18 cellular contexts compared by ENCODE assay signal in the genomic region with DNA sequence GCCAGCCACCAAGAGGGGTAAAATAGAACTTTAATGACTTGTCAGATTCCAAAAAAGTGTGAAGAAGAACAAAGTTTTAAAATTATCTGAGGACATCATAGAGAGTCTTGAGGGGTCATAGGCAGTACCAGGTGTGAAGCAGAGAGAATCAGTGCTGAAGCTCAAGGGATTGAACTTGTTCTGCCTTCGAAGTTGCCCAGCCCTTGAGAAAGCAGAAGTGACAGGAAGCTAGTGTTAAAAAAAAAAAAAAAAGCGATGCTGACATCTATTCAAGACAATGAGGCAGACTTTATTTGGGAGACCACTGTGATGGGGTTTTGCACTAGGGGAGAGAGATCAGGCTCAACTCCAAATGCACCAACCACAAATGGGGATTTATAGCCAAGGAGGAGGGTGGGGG. TPM values are rescaled to one million over a fixed set of nuclear protein-coding genes. Genes with fewer than 3 reads are reported as not detected.
DNase-seq lines count a peak whose midpoint lies in the region; ATAC-seq lines count a peak whose summit lies in the region.
"Had no signal": no experiment of that assay in that cellular context is flagged by ENCODE, and none has a peak within 500 bp of the region (broad histone marks: within the 10 kb centered on the region; RNA-seq: fewer than 3 reads in every experiment).

No MANE protein-coding gene starts in this region.

- no peak overlapping the region for H2AFZ ChIP-seq in Karpas-422 (ENCODE audit: low read length)

- no peak for DNase-seq in activated T-cell treated with anti-CD3 and anti-CD28 coated beads, Interleukin-2, amount 50 U/mL, for 72 hours
- DNase-seq in activated T-cell treated with anti-CD3 and anti-CD28 coated beads, Interleukin-2, amount 50 U/mL, for 4 hours: no peak
- DNase-seq in Karpas-422 (peak; percentile 70), T-helper 17 cell (no peak), naive B cell (no peak), NCI-H526 (lab: John Stamatoyannopoulos, UW) (no peak)
- no peak for DNase-seq in stimulated activated naive B cell treated with anti-CD40 and anti-IgM and Interleukin-4, amounts not matched to agents 10 μg/mL and 1 μg/mL and 100 μg/mL, for 72 hours
- DNase-seq: Caco-2, DMS153, Kasumi-1, NCI-H1417 treated with DMSO at 0.1 percent for 48 hours, NCI-H2029 treated with DMSO at 0.1 percent for 48 hours, NCI-H2171 treated with DMSO at 0.1 percent for 48 hours, OCI-M1, SHP77 treated with DMSO at 0.1 percent for 48 hours, SW 1271 had no signal

- peaks cover 58% of the 10 kb centered on the region for H3K4me1 ChIP-seq in Karpas-422 (ENCODE audit: low read length)
- H3K4me1 ChIP-seq: HAP-1 had no signal

- H3K9me2 ChIP-seq in Karpas-422 (replicated peaks; ENCODE audit: insufficient read depth, low read length): no peaks in the 10 kb centered on the region

- H3K9me3 Mint-ChIP-seq in activated T-cell treated with anti-CD3 and anti-CD28 coated beads, Interleukin-2, amount 50 U/mL, for 72 hours: no peaks in the 10 kb centered on the region
- no peaks in the 10 kb centered on the region for H3K9me3 Mint-ChIP-seq in activated T-cell treated with anti-CD3 and anti-CD28 coated beads, Interleukin-2, amount 50 U/mL, for 4 hours
- H3K9me3 Mint-ChIP-seq in naive B cell: no peaks in the 10 kb centered on the region
- no peaks in the 10 kb centered on the region for H3K9me3 Mint-ChIP-seq in stimulated activated naive B cell treated with anti-CD40 and anti-IgM and Interleukin-4, amounts not matched to agents 10 μg/mL and 1 μg/mL and 100 μg/mL, for 72 hours

- H3K27ac Mint-ChIP-seq in activated T-cell treated with anti-CD3 and anti-CD28 coated beads, Interleukin-2, amount 50 U/mL, for 72 hours: peak overlapping the region; percentile 10
- H3K27ac Mint-ChIP-seq in T-helper 17 cell (peak overlapping the region; percentile 61), naive B cell (peak overlapping the region in 2 of 6 donors; percentile 7 to 50)
- H3K27ac Mint-ChIP-seq in stimulated activated naive B cell treated with anti-CD40 and anti-IgM and Interleukin-4, amounts not matched to agents 10 μg/mL and 1 μg/mL and 100 μg/mL, for 72 hours: no peak overlapping the region

- H3K4me3 ChIP-seq in Karpas-422 (ENCODE audit: low read length): no peak overlapping the region
- H3K4me3 ChIP-seq: HAP-1 had no signal

- H3K27me3 Mint-ChIP-seq in activated T-cell treated with anti-CD3 and anti-CD28 coated beads, Interleukin-2, amount 50 U/mL, for 72 hours (ENCODE audit: low read depth): no peaks in the 10 kb centered on the region
- no peaks in the 10 kb centered on the region for H3K27me3 Mint-ChIP-seq in activated T-cell treated with anti-CD3 and anti-CD28 coated beads, Interleukin-2, amount 50 U/mL, for 4 hours (ENCODE audit: low read depth)
- H3K27me3 Mint-ChIP-seq in T-helper 17 cell (no peaks in the 10 kb centered on the region), naive B cell (no peaks in the 10 kb centered on the region)
- H3K27me3 Mint-ChIP-seq in stimulated activated naive B cell treated with anti-CD40 and anti-IgM and Interleukin-4, amounts not matched to agents 10 μg/mL and 1 μg/mL and 100 μg/mL, for 72 hours: no peaks in the 10 kb centered on the region

- no peaks in the 10 kb centered on the region for H3K27me3 ChIP-seq in Karpas-422 (ENCODE audit: low read length)

- H3K9me3 ChIP-seq in Karpas-422 (ENCODE audit: low read length) (no peaks in the 10 kb centered on the region), T-helper 17 cell (ENCODE audit: control insufficient read depth, low read length, poor library complexity, severe bottlenecking) (no peaks in the 10 kb centered on the region)
- H3K9me3 ChIP-seq: Caco-2, HAP-1 had no signal

- peaks cover 14% of the 10 kb centered on the region; the same call in 1 of the 2 replicates for H4K20me1 ChIP-seq in Karpas-422 (ENCODE audit: insufficient read depth, low read depth, low read length)

- H3K36me3 ChIP-seq in Karpas-422 (ENCODE audit: insufficient read depth, low read length): peaks cover 11% of the 10 kb centered on the region; the same call in 1 of the 2 replicates

- no peak overlapping the region for H3K4me3 Mint-ChIP-seq in activated T-cell treated with anti-CD3 and anti-CD28 coated beads, Interleukin-2, amount 50 U/mL, for 72 hours
- H3K4me3 Mint-ChIP-seq in activated T-cell treated with anti-CD3 and anti-CD28 coated beads, Interleukin-2, amount 50 U/mL, for 4 hours: no peak overlapping the region
- H3K4me3 Mint-ChIP-seq in T-helper 17 cell (no peak overlapping the region), naive B cell (no peak overlapping the region)
- H3K4me3 Mint-ChIP-seq in stimulated activated naive B cell treated with anti-CD40 and anti-IgM and Interleukin-4, amounts not matched to agents 10 μg/mL and 1 μg/mL and 100 μg/mL, for 72 hours: no peak overlapping the region

- H3K4me1 Mint-ChIP-seq in activated T-cell treated with anti-CD3 and anti-CD28 coated beads, Interleukin-2, amount 50 U/mL, for 72 hours (ENCODE audit: low read depth): peaks cover 34% of the 10 kb centered on the region
- H3K4me1 Mint-ChIP-seq in activated T-cell treated with anti-CD3 and anti-CD28 coated beads, Interleukin-2, amount 50 U/mL, for 4 hours (ENCODE audit: low read depth): peaks cover 37% of the 10 kb centered on the region
- peaks cover 40% of the 10 kb centered on the region for H3K4me1 Mint-ChIP-seq in T-helper 17 cell
- H3K4me1 Mint-ChIP-seq in naive B cell: peaks cover 31 to 46% (median 46%) of the 10 kb centered on the region in 3 donors
- H3K4me1 Mint-ChIP-seq in stimulated activated naive B cell treated with anti-CD40 and anti-IgM and Interleukin-4, amounts not matched to agents 10 μg/mL and 1 μg/mL and 100 μg/mL, for 72 hours: peaks cover 40 to 42% of the 10 kb centered on the region in 2 donors

- H3K27ac ChIP-seq in Karpas-422 (ENCODE audit: low read length): no peak overlapping the region

- ATAC-seq in activated T-cell treated with anti-CD3 and anti-CD28 coated beads, Interleukin-2, amount 50 U/mL, for 72 hours (replicated peaks in 1 of 2): no peak
- ATAC-seq in activated T-cell treated with anti-CD3 and anti-CD28 coated beads, Interleukin-2, amount 50 U/mL, for 4 hours: no peak
- ATAC-seq in T-helper 17 cell (no peak), naive B cell (ENCODE audit: low read depth in 2 of 2) (peak; percentile 57 to 61), GM18498 (IDR thresholded peaks at IDR 0.05; ENCODE audit: unreplicated experiment) (no peak)
- no peak for ATAC-seq in stimulated activated naive B cell treated with anti-CD40 and anti-IgM and Interleukin-4, amounts not matched to agents 10 μg/mL and 1 μg/mL and 100 μg/mL, for 72 hours (replicated peaks)

- H3K9ac ChIP-seq in Karpas-422 (ENCODE audit: low read length): no peak overlapping the region

- peaks cover 6 to 12% of the 10 kb centered on the region in 2 donors for H3K36me3 Mint-ChIP-seq in activated T-cell treated with anti-CD3 and anti-CD28 coated beads, Interleukin-2, amount 50 U/mL, for 72 hours (ENCODE audit: insufficient read depth in 2 of 2)
- peaks cover 42% of the 10 kb centered on the region for H3K36me3 Mint-ChIP-seq in activated T-cell treated with anti-CD3 and anti-CD28 coated beads, Interleukin-2, amount 50 U/mL, for 4 hours (ENCODE audit: insufficient read depth)
- H3K36me3 Mint-ChIP-seq in T-helper 17 cell (ENCODE audit: low read depth): peaks cover 18% of the 10 kb centered on the region
- peaks cover 16 to 17% of the 10 kb centered on the region in 2 donors for H3K36me3 Mint-ChIP-seq in naive B cell
- peaks cover 43 to 60% of the 10 kb centered on the region in 2 donors for H3K36me3 Mint-ChIP-seq in stimulated activated naive B cell treated with anti-CD40 and anti-IgM and Interleukin-4, amounts not matched to agents 10 μg/mL and 1 μg/mL and 100 μg/mL, for 72 hours

- no peak overlapping the region for H3K4me2 ChIP-seq in Karpas-422 (ENCODE audit: low read depth, low read length, poor library complexity, severe bottlenecking)

- peaks cover 59% of the 10 kb centered on the region for H3K79me2 ChIP-seq in Karpas-422 (ENCODE audit: low read length)

RNA-seq across cellular contexts. Expression of gene FBXO22, which starts 21.8 kb away (rescaled TPM):
- 10 to 100 TPM; 44.6 to 45.8 TPM for total RNA-seq in activated T-cell treated with anti-CD3 and anti-CD28 coated beads, Interleukin-2, amount 50 U/mL, for 72 hours
- total RNA-seq in activated T-cell treated with anti-CD3 and anti-CD28 coated beads, Interleukin-2, amount 50 U/mL, for 4 hours: 10 to 100 TPM; 30.1 to 36.2 (median 35.7) TPM
- 30.1 and 39.7 TPM in 2 replicates for total RNA-seq in Karpas-422 (2014; rRNA removed; shearing (Covaris generic); ENCODE audit: low replicate concordance)
- 1 to 10 TPM; 7.1 to 9.0 TPM for total RNA-seq in T-helper 17 cell
- 10 to 100 TPM in 5 of 6 donors, 1 to 10 TPM in 1; 6.6 to 18.8 (median 16.4) TPM for polyA plus RNA-seq in naive B cell (ENCODE audit: low read depth in 6 of 6)

Comparison
In these comparisons a context has a peak if more than half of its experiments do, and no peak if none do; other contexts are left out.
1. ATAC-seq: peak in naive B cell (2 of 2); none in activated T-cell treated with anti-CD3 and anti-CD28 coated beads, Interleukin-2, amount 50 U/mL, for 72 hours (0 of 2), activated T-cell treated with anti-CD3 and anti-CD28 coated beads, Interleukin-2, amount 50 U/mL, for 4 hours (0 of 2), T-helper 17 cell (single experiment), stimulated activated naive B cell treated with anti-CD40 and anti-IgM and Interleukin-4, amounts not matched to agents 10 μg/mL and 1 μg/mL and 100 μg/mL, for 72 hours (0 of 2) and GM18498 (single experiment).